ENCODE assay signal across 15 cellular contexts in the genomic region with DNA sequence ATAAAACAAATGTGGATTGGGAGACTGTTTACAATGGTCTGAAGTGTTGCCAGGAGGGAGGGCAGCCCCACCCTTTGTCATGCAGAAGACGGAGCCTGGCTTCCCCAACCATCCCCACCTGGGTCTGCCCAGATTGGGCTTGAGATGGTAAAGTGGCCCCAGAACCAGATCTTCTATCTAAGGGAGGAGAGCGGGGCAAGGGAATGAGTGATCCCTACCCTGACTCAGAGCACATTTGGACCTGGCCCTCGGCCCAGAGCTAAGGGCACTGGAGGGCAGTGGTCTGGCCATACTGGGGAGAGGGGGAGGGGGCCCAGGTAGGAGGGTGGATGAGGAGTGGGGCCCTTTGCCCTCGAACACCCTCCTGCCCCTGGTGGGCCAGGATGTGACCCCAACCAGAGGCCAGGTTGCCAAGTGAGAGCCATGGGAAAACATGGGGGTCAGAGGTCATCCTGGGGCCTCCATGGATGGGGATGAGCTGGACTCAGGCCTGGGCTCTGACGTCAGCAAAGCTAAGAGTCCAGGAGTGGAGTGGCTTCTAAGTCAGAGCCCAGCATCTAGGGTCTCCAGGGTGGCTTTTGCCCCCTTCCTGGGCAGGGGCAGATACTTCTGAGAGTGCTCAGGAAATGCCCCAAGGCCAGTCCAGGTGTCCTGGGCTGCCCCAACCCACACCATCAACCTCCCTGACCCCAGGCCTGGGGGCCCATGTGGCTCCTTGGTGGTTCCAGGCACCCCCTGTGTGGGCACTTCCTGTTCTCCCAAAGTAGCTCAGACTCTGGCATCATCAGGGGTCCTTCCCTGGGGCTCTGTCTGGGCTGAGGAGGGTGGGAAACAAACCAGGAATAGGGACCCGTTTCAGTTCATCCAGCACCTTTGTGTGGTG. TPM values are rescaled to one million over a fixed set of nuclear protein-coding genes. Genes with fewer than 3 reads are reported as not detected.
DNase-seq lines count a peak whose midpoint lies in the region; ATAC-seq and TF ChIP-seq lines count a peak whose summit lies in the region.
"Had no signal": no experiment of that assay in that cellular context is flagged by ENCODE, and none has a peak within 500 bp of the region (broad histone marks: within the 10 kb centered on the region; RNA-seq: fewer than 3 reads in every experiment).

No MANE protein-coding gene starts in this region.

- no peaks in the 10 kb centered on the region for H3K27me3 ChIP-seq in H9 (ENCODE audit: insufficient read depth, low read length)
- H3K27me3 ChIP-seq in body of pancreas, result no peaks in the 10 kb centered on the region
- H3K27me3 ChIP-seq: adrenal gland had no signal

- H3K9me3 Mint-ChIP-seq in H9, result no peaks in the 10 kb centered on the region; a peak in 1 of 5 replicates
- no peaks in the 10 kb centered on the region for H3K9me3 Mint-ChIP-seq in nephron

- H3K4me3 Mint-ChIP-seq in H9 (peak overlapping the region; percentile 25 to 38; a peak in 2 of 5 replicates), nephron (no peak overlapping the region)
- H3K4me3 Mint-ChIP-seq: B cell had no signal

- peaks cover 3% of the 10 kb centered on the region; the same call in 1 of the 2 replicates for H3K4me1 ChIP-seq in H9 (ENCODE audit: insufficient read depth, low read length)
- H3K4me1 ChIP-seq in body of pancreas, result peaks cover 67% of the 10 kb centered on the region
- H3K4me1 ChIP-seq: adrenal gland had no signal

- H3T11ph ChIP-seq in H9 (ENCODE audit: low read length), result no peak overlapping the region

- H3K23me2 ChIP-seq in H9 (ENCODE audit: insufficient read length, low read depth, low read length, poor library complexity, severe bottlenecking), result no peaks in the 10 kb centered on the region

- H3K79me2 ChIP-seq in H9 (ENCODE audit: insufficient read depth, low read length), result peaks cover 2% of the 10 kb centered on the region; the same call in 1 of the 2 replicates

- no peak overlapping the region for H4K5ac ChIP-seq in H9 (ENCODE audit: insufficient read length, low read depth, low read length)

- intact Hi-C loops in body of pancreas (cut with DNase I), result no loop called here

- no CpG with 5 or more reads among the region's 6 CpGs for WGBS in H9 (ENCODE audit: extremely low coverage, insufficient read length, low lambda C conversion rate)
- WGBS in body of pancreas, 2 donors, result 32 to 34% methylated on average over 5 to 6 of the region's 6 CpGs

- no peak for TF ChIP-seq CTCF in H9 (conservative IDR thresholded peaks at IDR 0.05)
- TF ChIP-seq CTCF in body of pancreas (IDR thresholded peaks at IDR 0.05), result no peak
- TF ChIP-seq CTCF in nephron (IDR thresholded peaks at IDR 0.05; ENCODE audit: unreplicated experiment in 3 of 3), result no peak

- DNase-seq in H9 (peak; percentile 84), body of pancreas (peak in 3 of 4 donors; percentile 38 to 66 (median 58))
- DNase-seq: activated CD4-positive, alpha-beta T cell treated with anti-CD3 and anti-CD28 coated beads for 1 hour; activated T-cell treated with anti-CD3 and anti-CD28 coated beads, Interleukin-2, amount 50 U/mL, for 1 hour; adrenal gland; DND-41; NCI-H1048; retina; substantia nigra had no signal

- no peak overlapping the region for H2AFZ ChIP-seq in H9 (ENCODE audit: low read length)

- peak overlapping the region; percentile 98 for H4K91ac ChIP-seq in H9 (ENCODE audit: insufficient read length, low read depth, low read length)

- H3K36me3 ChIP-seq in body of pancreas (replicated peaks in 1 of 2; ENCODE audit: insufficient read depth in 1 of 2, low read depth in 2 of 2), result no peaks in the 10 kb centered on the region
- H3K36me3 ChIP-seq: adrenal gland had no signal

- peak overlapping the region; percentile 82 for H2BK12ac ChIP-seq in H9 (ENCODE audit: insufficient read length, low read depth, low read length)

- H4K20me1 ChIP-seq in H9 (ENCODE audit: control insufficient read depth, insufficient read depth, insufficient read length), result no peaks in the 10 kb centered on the region

- peaks cover 2% of the 10 kb centered on the region; the same call in 1 of the 2 replicates for H3K27me3 Mint-ChIP-seq in H9 (ENCODE audit: low read depth)
- H3K27me3 Mint-ChIP-seq in nephron (ENCODE audit: low read depth), result no peaks in the 10 kb centered on the region

- no peak overlapping the region for H3K23ac ChIP-seq in H9 (ENCODE audit: insufficient read length, low read depth, low read length)

- no peaks in the 10 kb centered on the region for H3K9me3 ChIP-seq in H9 (ENCODE audit: control insufficient read depth, low read depth, low read length)
- H3K9me3 ChIP-seq in body of pancreas, result no peaks in the 10 kb centered on the region
- H3K9me3 ChIP-seq: adrenal gland had no signal

- no peak overlapping the region for H3K4me2 ChIP-seq in H9 (ENCODE audit: insufficient read depth, insufficient read length, low read length)

- H2AK5ac ChIP-seq in H9 (ENCODE audit: insufficient read length, low read length), result no peak overlapping the region

- no peak overlapping the region for H3K9ac ChIP-seq in H9 (ENCODE audit: extremely low read depth, insufficient read length, low read length)

- no peak overlapping the region for H3K14ac ChIP-seq in H9 (ENCODE audit: insufficient read depth, low read length)

- peak overlapping the region; percentile 56 for H3K18ac ChIP-seq in H9 (ENCODE audit: insufficient read length, low read depth, low read length)

- no peak overlapping the region for H3K56ac ChIP-seq in H9 (ENCODE audit: insufficient read length, low read depth, low read length)

- no peak overlapping the region for H4K8ac ChIP-seq in H9 (replicated peaks; ENCODE audit: insufficient read length, low read depth, low read length)

- H3K27ac ChIP-seq in H9 (ENCODE audit: insufficient read length, low read depth, low read length), result no peak overlapping the region
- peak overlapping the region; percentile 93 to 96 (median 96) for H3K27ac ChIP-seq in body of pancreas
- H3K27ac ChIP-seq: adrenal gland, coronary artery had no signal

- H3K36me3 Mint-ChIP-seq in H9 (ENCODE audit: insufficient read depth in 1 of 3, low read depth in 3 of 3) (peaks cover 0 to 13% (median 0%) of the 10 kb centered on the region in 3 experiments; a peak in 5 of 7 replicates), nephron (ENCODE audit: low read depth) (no peaks in the 10 kb centered on the region)

- H3K27ac Mint-ChIP-seq in H9 (peak overlapping the region in 2 of 3 experiments; percentile 64 to 96; a peak in 4 of 7 replicates), nephron (peak overlapping the region; percentile 84 to 92 (median 89))
- H3K27ac Mint-ChIP-seq: B cell had no signal

- peak; percentile 21 for ATAC-seq in body of pancreas
- no peak for ATAC-seq in HG03565 (IDR thresholded peaks at IDR 0.05; ENCODE audit: unreplicated experiment)
- ATAC-seq in HG02981 (IDR thresholded peaks at IDR 0.05; ENCODE audit: unreplicated experiment), result no peak
- no peak for ATAC-seq in HG03469 (IDR thresholded peaks at IDR 0.05; ENCODE audit: unreplicated experiment)

- no peaks in the 10 kb centered on the region for H3K79me1 ChIP-seq in H9 (ENCODE audit: insufficient read depth, low read depth, low read length, poor library complexity, severe bottlenecking)

- H2BK15ac ChIP-seq in H9 (ENCODE audit: low read depth, low read length), result no peak overlapping the region

- H2BK5ac ChIP-seq in H9 (ENCODE audit: insufficient read length, low read length), result no peak overlapping the region

- no peak overlapping the region for H2BK20ac ChIP-seq in H9 (ENCODE audit: low read depth, low read length, poor library complexity, severe bottlenecking)

- TF ChIP-seq POLR2A in body of pancreas (IDR thresholded peaks at IDR 0.05), result no peak

- no peak overlapping the region for H2BK120ac ChIP-seq in H9 (ENCODE audit: low read depth, low read length, poor library complexity, severe bottlenecking)

- H3K4ac ChIP-seq in H9 (ENCODE audit: low read depth, low read length), result no peak overlapping the region; the same call in 1 of the 2 replicates

- H3K4me3 ChIP-seq in body of pancreas, result no peak overlapping the region
- H3K4me3 ChIP-seq: adrenal gland, coronary artery had no signal

- peaks cover 39% of the 10 kb centered on the region in 2 experiments for H3K4me1 Mint-ChIP-seq in H9
- H3K4me1 Mint-ChIP-seq in nephron, result peaks cover 29% of the 10 kb centered on the region
- H3K4me1 Mint-ChIP-seq: B cell had no signal

RNA-seq across cellular contexts. Expression of a gene that starts 1.6 kb away (rescaled TPM):
- total RNA-seq in H9 (2021) (102 and 107 TPM in 2 replicates), body of pancreas (100 to 1,000 TPM; 138 to 153 TPM)
- total RNA-seq: B cell had no signal

RNA-seq across cellular contexts. Expression of a gene that starts 8.4 kb away (rescaled TPM):
- total RNA-seq in H9 (2021), result 75.7 and 80.7 TPM in 2 replicates
- 100 to 1,000 TPM; 129 to 217 TPM for total RNA-seq in body of pancreas

RNA-seq across cellular contexts. Expression of a gene that starts 33.5 kb away (rescaled TPM):
- total RNA-seq in H9 (2021) (104 TPM in 2 replicates), body of pancreas (10 to 100 TPM; 34.2 to 52.4 TPM)

RNA-seq across cellular contexts. Expression of a gene that starts 50.4 kb away (rescaled TPM):
- total RNA-seq in H9 (2021) (16.3 and 16.9 TPM in 2 replicates), body of pancreas (1 to 10 TPM in 1 of 2 donors, under 1 TPM in 1; 0.99 to 8.0 TPM)
- total RNA-seq: B cell had no signal

Comparison
In these comparisons a context has a peak if more than half of its experiments do, and no peak if none do; other contexts are left out.
1. H3K4me3 Mint-ChIP-seq: peak in H9 (2 of 2); none in nephron (0 of 3).